Comparison of ENCODE assay signal across 8 cellular contexts in genomic region chr14:81565441-81566290, GRCh38. TPM values are rescaled to one million over a fixed set of nuclear protein-coding genes. Genes with fewer than 3 reads are reported as not detected.
DNase-seq lines count a peak whose midpoint lies in the region; ATAC-seq and TF ChIP-seq lines count a peak whose summit lies in the region.

No MANE protein-coding gene starts in this region.

- H3K27ac ChIP-seq in VCaP (peak overlapping the region; percentile 25; the same call in 1 of the 2 replicates), hepatocyte (no peak overlapping the region), transverse colon (no peak overlapping the region)

- H3K27me3 ChIP-seq in hepatocyte, result no peaks in the 10 kb centered on the region
- no peaks in the 10 kb centered on the region for H3K27me3 ChIP-seq in transverse colon

- no peak overlapping the region for H3K4me3 ChIP-seq in hepatocyte
- no peak overlapping the region for H3K4me3 ChIP-seq in transverse colon

- H2AFZ ChIP-seq in hepatocyte, result no peak overlapping the region

- ATAC-seq in GM21367 (IDR thresholded peaks at IDR 0.05; ENCODE audit: unreplicated experiment) (peak; percentile 94), HG02970 (IDR thresholded peaks at IDR 0.05; ENCODE audit: low FRiP score, unreplicated experiment) (no peak)

- no peak for TF ChIP-seq POLR2A in transverse colon (IDR thresholded peaks at IDR 0.05)

- no peaks in the 10 kb centered on the region for H3K9me2 ChIP-seq in hepatocyte (replicated peaks; ENCODE audit: insufficient read depth)

- H3K9me3 ChIP-seq in hepatocyte (ENCODE audit: low read depth), result no peaks in the 10 kb centered on the region
- no peaks in the 10 kb centered on the region for H3K9me3 ChIP-seq in transverse colon

- TF ChIP-seq CTCF in VCaP (conservative IDR thresholded peaks at IDR 0.05) (peak; percentile 81), hepatocyte (IDR thresholded peaks at IDR 0.05; ENCODE audit: poor library complexity) (peak; percentile 79), transverse colon (IDR thresholded peaks at IDR 0.05) (peak; percentile 27 to 38 (median 31))

- no peak overlapping the region for H3K4me2 ChIP-seq in hepatocyte

- H3K4me1 ChIP-seq in hepatocyte (ENCODE audit: insufficient read depth), result no peaks in the 10 kb centered on the region
- H3K4me1 ChIP-seq in transverse colon, result no peaks in the 10 kb centered on the region

- no peaks in the 10 kb centered on the region for H4K20me1 ChIP-seq in hepatocyte (ENCODE audit: insufficient read depth, poor library complexity, severe bottlenecking)

- 41% methylated on average over 7 of the region's 7 CpGs for WGBS in hepatocyte (ENCODE audit: low lambda C conversion rate, missing lambda C conversion rate)
- 33 to 35% methylated on average over 7 of the region's 7 CpGs for WGBS in transverse colon (ENCODE audit: low coverage in 1 of 2), 2 donors

- peak; percentile 13 for DNase-seq in NCI-H146 (lab: John Stamatoyannopoulos, UW)
- no peak for DNase-seq in NCI-H146 treated with DMSO at 0.1 percent for 48 hours (lab: John Stamatoyannopoulos, UW; ENCODE audit: unreplicated experiment)
- peak; percentile 35 for DNase-seq in HPDE6-E6E7 (ENCODE audit: extremely low spot score)
- DNase-seq in hepatocyte (ENCODE audit: low spot score), result peak; percentile 65
- no peak for DNase-seq in transverse colon

- H3K36me3 ChIP-seq in hepatocyte (replicated peaks; ENCODE audit: insufficient read depth, low read depth), result no peaks in the 10 kb centered on the region
- H3K36me3 ChIP-seq in transverse colon, result no peaks in the 10 kb centered on the region

- intact Hi-C loops in transverse colon (cut with DNase I; ENCODE audit: low total_unique reads), result no loop called here

- in situ Hi-C loops in transverse colon (cut with MboI; ENCODE audit: low pct_ligation_motif_present in 1 of 4, low pct_unique_long_range_greater_than_20kb in 1 of 4, low sequenced_read_pairs in 3 of 4), result no loop called here

- no peak for TF ChIP-seq EP300 in transverse colon (IDR thresholded peaks at IDR 0.05; ENCODE audit: low read depth)

- no peaks in the 10 kb centered on the region for H3K79me2 ChIP-seq in hepatocyte

RNA-seq across cellular contexts. Expression of gene SEL1L, which starts 32.0 kb away (rescaled TPM):
- total RNA-seq in hepatocyte (89.4 and 90.6 TPM in 2 replicates), transverse colon (10 to 100 TPM; 29.5 to 64.8 (median 43.5) TPM)
- 53.0 and 53.3 TPM in 2 replicates for polyA plus RNA-seq in hepatocyte

Comparison
In these comparisons a context has a peak if more than half of its experiments do, and no peak if none do; other contexts are left out.
1. DNase-seq: peak in NCI-H146 (single experiment), HPDE6-E6E7 (single experiment) and hepatocyte (single experiment); none in NCI-H146 treated with DMSO at 0.1 percent for 48 hours (single experiment) and transverse colon (single experiment).
2. CTCF ChIP-seq: peak in every context shown above with its lines; median percentile 81 in VCaP; 79 in hepatocyte; 31 in transverse colon.